14 cellular contexts compared by ENCODE assay signal in genomic region chr3:169666501-169667379, GRCh38. TPM values are rescaled to one million over a fixed set of nuclear protein-coding genes. Genes with fewer than 3 reads are reported as not detected.
DNase-seq lines count a peak whose midpoint lies in the region; FAIRE-seq and TF ChIP-seq lines count a peak whose summit lies in the region.
"Had no signal": no experiment of that assay in that cellular context is flagged by ENCODE, and none has a peak within 500 bp of the region (broad histone marks: within the 10 kb centered on the region; RNA-seq: fewer than 3 reads in every experiment).

No MANE protein-coding gene starts in this region.

- intact Hi-C loops in CD4-positive, alpha-beta memory T cell (cut with micrococcal nuclease): no loop called here
- intact Hi-C loops in colonic mucosa (cut with DNase I): loop anchor here (5.0 to 10.0 kb wide), 3 partner anchors 372 to 802 kb away; no protein-coding TSS in a partner anchor

- peaks cover 54 to 64% of the 10 kb centered on the region in 2 donors for H3K27me3 Mint-ChIP-seq in CD4-positive, alpha-beta memory T cell
- peaks cover 35% of the 10 kb centered on the region for H3K27me3 Mint-ChIP-seq in glutamatergic neuron (ENCODE audit: unreplicated experiment)
- peaks cover 51% of the 10 kb centered on the region for H3K27me3 Mint-ChIP-seq in neural progenitor cell (ENCODE audit: insufficient read depth, low read depth)

- peaks cover 52% of the 10 kb centered on the region for H3F3A ChIP-seq in neural progenitor cell (ENCODE audit: low read depth)

- in situ Hi-C loops in HAP-1 (cut with MboI; ENCODE audit: low sequenced_read_pairs): loop anchor here (10.0 kb wide), 1 partner anchor 532 kb away; no protein-coding TSS in a partner anchor

- H3K4me2 ChIP-seq in neural progenitor cell: peak overlapping the region; percentile 95
- H3K4me2 ChIP-seq: BLaER1 treated with 17β-estradiol and CSF1 and Interleukin-3, amounts not matched to agents 10 nM and 100 nM had no signal

- H3K4me3 ChIP-seq in CD4-positive, alpha-beta memory T cell (ENCODE audit: low read length in 2 of 2): no peak overlapping the region
- H3K4me3 ChIP-seq in HUES6 (ENCODE audit: low read depth, low read length) (peak overlapping the region; percentile 71), neural progenitor cell (peak overlapping the region; percentile 61), colonic mucosa (no peak overlapping the region), HAP-1 (no peak overlapping the region)
- H3K4me3 ChIP-seq: BLaER1 treated with 17β-estradiol and CSF1 and Interleukin-3, amounts not matched to agents 10 nM and 100 nM had no signal

- DNase-seq in CD4-positive, alpha-beta memory T cell: no peak
- DNase-seq in glutamatergic neuron (no peak), neural progenitor cell (ENCODE audit: low spot score) (peak; percentile 56), HTR-8/SVneo (ENCODE audit: insufficient read length, low spot score) (no peak), DMS114 treated with DMSO at 0.1 percent for 48 hours (lab: John Stamatoyannopoulos, UW; ENCODE audit: unreplicated experiment) (no peak), colonic mucosa (no peak), HAP-1 (ENCODE audit: low spot score in 2 of 2) (no peak)
- DNase-seq: activated CD4-positive, alpha-beta T cell treated with anti-CD3 and anti-CD28 coated beads for 48 hours; NCI-H345; PC-9 had no signal

- H3K9ac ChIP-seq in HUES6 (ENCODE audit: low read length) (no peak overlapping the region), neural progenitor cell (no peak overlapping the region), colonic mucosa (ENCODE audit: low read depth in 2 of 2, low read length in 2 of 2) (no peak overlapping the region)
- H3K9ac ChIP-seq: BLaER1 treated with 17β-estradiol and CSF1 and Interleukin-3, amounts not matched to agents 10 nM and 100 nM had no signal

- no peaks in the 10 kb centered on the region for H3K9me3 ChIP-seq in CD4-positive, alpha-beta memory T cell (ENCODE audit: control insufficient read depth in 1 of 2, low read length in 2 of 2)
- H3K9me3 ChIP-seq in HUES6 (ENCODE audit: control insufficient read depth, insufficient read depth, low read depth, low read length) (no peaks in the 10 kb centered on the region), neural progenitor cell (ENCODE audit: low read depth) (no peaks in the 10 kb centered on the region), colonic mucosa (no peaks in the 10 kb centered on the region), HAP-1 (no peaks in the 10 kb centered on the region)

- CTCF ChIA-PET in CD4-positive, alpha-beta memory T cell (lab: Charles Lee; ENCODE audit: partially characterized antibody): interaction anchor here (0.9 kb wide), 1 partner anchor 306 kb away, joined by 3 read pairs; no protein-coding TSS in a partner anchor

- H3K36me3 Mint-ChIP-seq in CD4-positive, alpha-beta memory T cell: no peaks in the 10 kb centered on the region
- H3K36me3 Mint-ChIP-seq in glutamatergic neuron (ENCODE audit: unreplicated experiment) (no peaks in the 10 kb centered on the region), neural progenitor cell (no peaks in the 10 kb centered on the region)

- H3K4me1 Mint-ChIP-seq in CD4-positive, alpha-beta memory T cell: peaks cover 15 to 51% (median 26%) of the 10 kb centered on the region in 4 donors
- H3K4me1 Mint-ChIP-seq in glutamatergic neuron (ENCODE audit: low read depth, unreplicated experiment): peaks cover 14% of the 10 kb centered on the region
- H3K4me1 Mint-ChIP-seq in neural progenitor cell: peaks cover 44% of the 10 kb centered on the region

- H4K20me1 ChIP-seq in neural progenitor cell (ENCODE audit: low read depth): peaks cover 23% of the 10 kb centered on the region

- H3K36me3 ChIP-seq in CD4-positive, alpha-beta memory T cell (ENCODE audit: insufficient read depth, low read length): no peaks in the 10 kb centered on the region
- H3K36me3 ChIP-seq in HUES6 (ENCODE audit: control insufficient read depth, insufficient read depth, low read length): no peaks in the 10 kb centered on the region
- no peaks in the 10 kb centered on the region for H3K36me3 ChIP-seq in neural progenitor cell
- H3K36me3 ChIP-seq in colonic mucosa: no peaks in the 10 kb centered on the region
- H3K36me3 ChIP-seq in HAP-1 (replicated peaks): no peaks in the 10 kb centered on the region
- H3K36me3 ChIP-seq: BLaER1 treated with 17β-estradiol and CSF1 and Interleukin-3, amounts not matched to agents 10 nM and 100 nM had no signal

- no peak for FAIRE-seq in HTR-8/SVneo (lab: Jason Lieb, UNC)
- FAIRE-seq: islet of Langerhans had no signal

- peaks cover 37% of the 10 kb centered on the region for H3K4me1 ChIP-seq in CD4-positive, alpha-beta memory T cell (ENCODE audit: insufficient read depth, low read length)
- H3K4me1 ChIP-seq in HUES6 (ENCODE audit: control insufficient read depth, insufficient read depth, low read length) (peaks cover 43% of the 10 kb centered on the region), neural progenitor cell (peaks cover 51% of the 10 kb centered on the region), colonic mucosa (peaks cover 4% of the 10 kb centered on the region), HAP-1 (peaks cover 19% of the 10 kb centered on the region)

- H3K27me3 ChIP-seq in CD4-positive, alpha-beta memory T cell (ENCODE audit: insufficient read depth, low read length): peaks cover 59% of the 10 kb centered on the region
- H3K27me3 ChIP-seq in HUES6 (ENCODE audit: control insufficient read depth, insufficient read depth, low read length) (peaks cover 75% of the 10 kb centered on the region), neural progenitor cell (peaks cover 73% of the 10 kb centered on the region), colonic mucosa (peaks cover 35% of the 10 kb centered on the region), HAP-1 (ENCODE audit: low read depth) (no peaks in the 10 kb centered on the region)

- H3K27ac Mint-ChIP-seq in CD4-positive, alpha-beta memory T cell: no peak overlapping the region
- H3K27ac Mint-ChIP-seq in glutamatergic neuron (ENCODE audit: unreplicated experiment) (no peak overlapping the region), neural progenitor cell (no peak overlapping the region)

- POLR2A ChIA-PET in CD4-positive, alpha-beta memory T cell (lab: Charles Lee; ENCODE audit: partially characterized antibody): no interaction called here

- H3K9me3 Mint-ChIP-seq in CD4-positive, alpha-beta memory T cell: peaks cover 4 to 26% (median 12%) of the 10 kb centered on the region in 8 donors
- H3K9me3 Mint-ChIP-seq in glutamatergic neuron (ENCODE audit: unreplicated experiment) (peaks cover 15% of the 10 kb centered on the region), neural progenitor cell (no peaks in the 10 kb centered on the region)

- no peak overlapping the region for H2AFZ ChIP-seq in neural progenitor cell (replicated peaks)

- peak overlapping the region in 5 of 8 donors; percentile 3 to 62 (median 11) for H3K4me3 Mint-ChIP-seq in CD4-positive, alpha-beta memory T cell
- H3K4me3 Mint-ChIP-seq in glutamatergic neuron (ENCODE audit: unreplicated experiment) (peak overlapping the region; percentile 60), neural progenitor cell (peak overlapping the region; percentile 84)

- H3K27ac ChIP-seq in CD4-positive, alpha-beta memory T cell (ENCODE audit: low read depth, low read length): no peak overlapping the region
- H3K27ac ChIP-seq in HUES6 (ENCODE audit: low read depth, low read length): no peak overlapping the region
- no peak overlapping the region for H3K27ac ChIP-seq in neural progenitor cell
- no peak overlapping the region for H3K27ac ChIP-seq in colonic mucosa
- H3K27ac ChIP-seq: BLaER1 treated with 17β-estradiol and CSF1 and Interleukin-3, amounts not matched to agents 10 nM and 100 nM; PC-9 had no signal

- no peaks in the 10 kb centered on the region for H3K79me2 ChIP-seq in neural progenitor cell (ENCODE audit: low read depth)

- TF ChIP-seq CTCF in glutamatergic neuron (IDR thresholded peaks at IDR 0.05; ENCODE audit: partially characterized antibody, unreplicated experiment) (no peak), neural progenitor cell (IDR thresholded peaks at IDR 0.05) (no peak), colonic mucosa (IDR thresholded peaks at IDR 0.05) (no peak)

RNA-seq across cellular contexts. Expression of gene MECOM, which starts 3.2 kb away (rescaled TPM):
- total RNA-seq in CD4-positive, alpha-beta memory T cell: not detected
- polyA plus RNA-seq in CD4-positive, alpha-beta memory T cell: under 1 TPM in 1 of 2 donors, not detected in 1; 0.80 TPM
- total RNA-seq in glutamatergic neuron (ENCODE audit: unreplicated experiment): not detected
- total RNA-seq in neural progenitor cell (ENCODE audit: low replicate concordance): 5.2 and 7.8 TPM in 2 replicates
- total RNA-seq in colonic mucosa: 10 to 100 TPM; 81.0 to 88.1 TPM
- total RNA-seq: T-helper 1 cell treated with Interleukin-12 subunit alpha and Interleukin-12 subunit beta and Interleukin-4 antibody, amounts not matched to agents 30 ng/mL and 1 ng/mL, for 36 hours had no signal

Comparison
In these comparisons a context has a peak if more than half of its experiments do, and no peak if none do; other contexts are left out.
1. H3K4me3 ChIP-seq: peak in HUES6 (single experiment) and neural progenitor cell (single experiment); none in CD4-positive, alpha-beta memory T cell (0 of 2), colonic mucosa (single experiment) and HAP-1 (single experiment).
2. H3K4me3 Mint-ChIP-seq: peak in every context shown above with its lines; median percentile 84 in neural progenitor cell; 60 in glutamatergic neuron; 11 in CD4-positive, alpha-beta memory T cell.